Comparison of ENCODE assay signal across 25 cellular contexts in genomic region chr3:81864273-81864672, GRCh38.
DNase-seq lines count a peak whose midpoint lies in the region; ATAC-seq, FAIRE-seq and TF ChIP-seq lines count a peak whose summit lies in the region.
"Had no signal": no experiment of that assay in that cellular context is flagged by ENCODE, and none has a peak within 500 bp of the region (broad histone marks: within the 10 kb centered on the region; RNA-seq: fewer than 3 reads in every experiment).

No MANE protein-coding gene starts in this region.

- H2BK12ac ChIP-seq in H1 (ENCODE audit: low read depth, low read length), result no peak overlapping the region

- WGBS in H1 (ENCODE audit: extremely low coverage in 1 of 2, insufficient coverage in 1 of 2, insufficient read length in 1 of 2, insufficient replicate concordance in 2 of 2, low coverage in 1 of 2, low lambda C conversion rate in 2 of 2, missing lambda C conversion rate in 1 of 2), 2 experiments, result 65% methylated on average over 7 of the region's 7 CpGs; no CpG with 5 or more reads in 1 of the 2 experiments
- WGBS in iPS DF 6.9 (ENCODE audit: insufficient coverage, insufficient read length), result no CpG with 5 or more reads among the region's 7 CpGs
- 16 to 21% methylated on average over 7 of the region's 7 CpGs for WGBS in thyroid gland, 2 donors

- H3K14ac ChIP-seq in H1 (ENCODE audit: insufficient read length), result no peak overlapping the region

- H3K18ac ChIP-seq in H1 (ENCODE audit: extremely low read depth, low read length), result no peak overlapping the region

- H3K27me3 ChIP-seq in H1 (replicated peaks in 1 of 4; ENCODE audit: control insufficient read depth in 3 of 4, extremely low read depth in 1 of 4, insufficient read depth in 3 of 4, low read length in 3 of 4) (no peaks in the 10 kb centered on the region), iPS DF 6.9 (ENCODE audit: control insufficient read depth, insufficient read depth, low read length) (no peaks in the 10 kb centered on the region), thyroid gland (no peaks in the 10 kb centered on the region)
- H3K27me3 ChIP-seq: ascending aorta, neutrophil, vagina had no signal

- no peak overlapping the region for H4K91ac ChIP-seq in H1 (replicated peaks; ENCODE audit: insufficient read length, low read length)

- H2AFZ ChIP-seq in H1 (ENCODE audit: low read length), result peak overlapping the region; percentile 51; the same call in 1 of the 2 replicates

- TF ChIP-seq POLR2A in H1 (IDR thresholded peaks at IDR 0.05; ENCODE audit: control extremely low read depth in 1 of 2, low read depth in 2 of 2, low read length in 2 of 2), result no peak
- no peak for TF ChIP-seq POLR2A in thyroid gland (IDR thresholded peaks at IDR 0.05)

- no peak overlapping the region; a peak in 1 of 4 replicates for H3K4me2 ChIP-seq in H1 (ENCODE audit: insufficient read depth in 1 of 2, low read depth in 2 of 2, low read length in 2 of 2)

- H3K9ac ChIP-seq in H1 (replicated peaks in 1 of 4; ENCODE audit: extremely low read depth in 1 of 4, low read depth in 3 of 4, low read length in 3 of 4), result no peak overlapping the region

- ATAC-seq in Right ventricle myocardium superior (ENCODE audit: poor library complexity) (peak; percentile 55), Right ventricle myocardium inferior (no peak), HG02763 (IDR thresholded peaks at IDR 0.05; ENCODE audit: unreplicated experiment) (no peak), GM21576 (IDR thresholded peaks at IDR 0.05; ENCODE audit: unreplicated experiment) (no peak), HG02885 (IDR thresholded peaks at IDR 0.05; ENCODE audit: poor library complexity, unreplicated experiment) (no peak)
- ATAC-seq: GM12878, T-cell had no signal

- TF ChIP-seq RAD21 in H1 (IDR thresholded peaks at IDR 0.05 in 1 of 2, conservative IDR thresholded peaks at IDR 0.05 in 1 of 2; ENCODE audit: low read depth in 2 of 2, low read length in 2 of 2), result no peak

- H4K5ac ChIP-seq in H1 (ENCODE audit: insufficient read length, low read depth, low read length), result no peak overlapping the region

- TF ChIP-seq CTCF in H1 (IDR thresholded peaks at IDR 0.05; ENCODE audit: control extremely low read depth in 1 of 3, insufficient read depth in 1 of 3, low read depth in 1 of 3, low read length in 3 of 3), result no peak
- TF ChIP-seq CTCF in thyroid gland (IDR thresholded peaks at IDR 0.05), result no peak

- no peaks in the 10 kb centered on the region for H3K23me2 ChIP-seq in H1 (ENCODE audit: low read depth, low read length)

- no peak overlapping the region for H2BK20ac ChIP-seq in H1 (ENCODE audit: low read length)

- H4K8ac ChIP-seq in H1 (ENCODE audit: extremely low read depth, insufficient read depth, low read length), result no peak overlapping the region

- CTCF ChIA-PET in H1 (lab: Charles Lee; ENCODE audit: partially characterized antibody), result interaction anchor here (0.9 to 1.2 kb wide), 2 partner anchors 11 to 46 kb away, joined by 3 to 4 read pairs; no protein-coding TSS in a partner anchor

- intact Hi-C loops in Right ventricle myocardium superior (cut with DNase I), result no loop called here
- intact Hi-C loops in Right ventricle myocardium inferior (cut with DNase I), result loop anchor here (5.0 kb wide), 1 partner anchor 102 kb away; the partner anchor contains the start of gene GBE1
- intact Hi-C loops in thyroid gland (cut with DNase I), result no loop called here

- H3K56ac ChIP-seq in H1 (replicated peaks; ENCODE audit: insufficient read length, low read depth, low read length), result no peak overlapping the region

- peak; percentile 65 for FAIRE-seq in H1 (lab: Jason Lieb, UNC)
- FAIRE-seq: GM12878, HTR-8/SVneo had no signal

- no peak overlapping the region for H2BK15ac ChIP-seq in H1 (ENCODE audit: low read length)

- H3K79me1 ChIP-seq in H1 (ENCODE audit: low read depth, low read length), result no peaks in the 10 kb centered on the region

- H3K4ac ChIP-seq in H1 (replicated peaks; ENCODE audit: insufficient read length, low read depth, low read length), result no peak overlapping the region

- H3K36me3 ChIP-seq in H1 (ENCODE audit: control insufficient read depth in 2 of 4, insufficient read depth in 4 of 4, low read length in 3 of 4) (no peaks in the 10 kb centered on the region), iPS DF 6.9 (ENCODE audit: control insufficient read depth, insufficient read depth, low read length) (no peaks in the 10 kb centered on the region), thyroid gland (no peaks in the 10 kb centered on the region)
- H3K36me3 ChIP-seq: ascending aorta, neutrophil, vagina had no signal

- no peak for DNase-seq in Right ventricle myocardium superior
- DNase-seq in Right ventricle myocardium inferior (ENCODE audit: missing footprints), result no peak
- peak in 1 of 2 experiments; percentile 9 for DNase-seq in H1 (ENCODE audit: low read depth in 1 of 2, low spot score in 2 of 2)
- peak; percentile 13 for DNase-seq in iPS DF 6.9 (ENCODE audit: low read depth, low spot score)
- peak; percentile 3 to 4 for DNase-seq in thyroid gland
- DNase-seq: activated CD4-positive, alpha-beta T cell treated with anti-CD3 and anti-CD28 coated beads, Interleukin-2, amount 50 U/mL, for 48 hours; activated naive CD4-positive, alpha-beta T cell; activated T-cell treated with anti-CD3 and anti-CD28 coated beads, Interleukin-2, amount 50 U/mL, for 1 hour; GF-D8; NCI-H1092 treated with DMSO at 0.1 percent for 48 hours; NCI-H2029 treated with DMSO at 0.1 percent for 48 hours; NCI-H510A treated with DMSO at 0.1 percent for 48 hours; stimulated activated CD4-positive, alpha-beta T cell treated with anti-CD3 and anti-CD28 coated beads, Interleukin-12 subunit alpha, Interleukin-12 subunit beta, amount 100 ng/mL, for 4 hours; stimulated activated CD8-positive, alpha-beta memory T cell treated with anti-CD3 and anti-CD28 coated beads, Interleukin-4, amount 100 ng/mL, for 48 hours; substantia nigra; T-cell had no signal

- POLR2A ChIA-PET in H1 (lab: Charles Lee; ENCODE audit: partially characterized antibody), result no interaction called here

- H2BK5ac ChIP-seq in H1 (ENCODE audit: low read depth, low read length), result no peak overlapping the region

- no peak overlapping the region for H3K4me3 ChIP-seq in H1 (ENCODE audit: extremely low read depth in 1 of 4, insufficient read depth in 2 of 4, low read depth in 3 of 4, low read length in 4 of 4)
- H3K4me3 ChIP-seq in iPS DF 6.9 (ENCODE audit: low read length), result no peak overlapping the region
- no peak overlapping the region for H3K4me3 ChIP-seq in thyroid gland (replicated peaks in 1 of 3)
- H3K4me3 ChIP-seq: ascending aorta, GM12878, vagina had no signal

- no peak overlapping the region for H3K27ac ChIP-seq in H1 (ENCODE audit: low read depth, low read length)
- H3K27ac ChIP-seq in iPS DF 6.9 (ENCODE audit: low read length), result no peak overlapping the region
- no peak overlapping the region for H3K27ac ChIP-seq in thyroid gland
- H3K27ac ChIP-seq: ascending aorta, neutrophil, vagina, VCaP had no signal

- no peaks in the 10 kb centered on the region for H4K20me1 ChIP-seq in H1 (replicated peaks in 1 of 2; ENCODE audit: control insufficient read depth in 1 of 2, insufficient read depth in 2 of 2, low read length in 2 of 2)

- no peak for TF ChIP-seq EP300 in H1 (IDR thresholded peaks at IDR 0.05; ENCODE audit: borderline replicate concordance in 1 of 2, low read depth in 2 of 2, low read length in 2 of 2)

- no peaks in the 10 kb centered on the region for H3K79me2 ChIP-seq in H1 (ENCODE audit: control insufficient read depth in 1 of 2, insufficient read depth in 2 of 2, low read length in 2 of 2)

- H2BK120ac ChIP-seq in H1 (replicated peaks; ENCODE audit: low read depth, low read length), result no peak overlapping the region

- no peaks in the 10 kb centered on the region for H3K9me3 ChIP-seq in H1 (ENCODE audit: insufficient read depth in 2 of 2, low read depth in 1 of 2, low read length in 1 of 2)
- no peaks in the 10 kb centered on the region for H3K9me3 ChIP-seq in iPS DF 6.9 (ENCODE audit: control insufficient read depth, insufficient read depth, low read length)
- no peaks in the 10 kb centered on the region for H3K9me3 ChIP-seq in thyroid gland
- H3K9me3 ChIP-seq: ascending aorta, neutrophil, vagina had no signal

- H2AK5ac ChIP-seq in H1 (ENCODE audit: low read depth, low read length), result no peak overlapping the region

- H3K23ac ChIP-seq in H1 (ENCODE audit: insufficient read length), result no peak overlapping the region

- H3K4me1 ChIP-seq in H1 (replicated peaks in 1 of 4; ENCODE audit: control insufficient read depth in 3 of 4, insufficient read depth in 4 of 4, low read length in 3 of 4) (no peaks in the 10 kb centered on the region; a peak in 2 of 7 replicates), iPS DF 6.9 (ENCODE audit: control insufficient read depth, insufficient read depth, low read length) (no peaks in the 10 kb centered on the region), thyroid gland (peaks cover 0 to 6% of the 10 kb centered on the region in 2 donors)
- H3K4me1 ChIP-seq: ascending aorta, vagina had no signal

TF ChIP-seq in H1, 55 proteins besides CTCF, POLR2A, EP300 and RAD21:
- no peak for TF ChIP-seq TAF7 (optimal IDR thresholded peaks at IDR 0.05; ENCODE audit: borderline replicate concordance, low read depth, low read length)
- 0 out of 2 replicates have a peak, but pooled peaks have one; percentile 6 for TF ChIP-seq TEAD4 (IDR thresholded peaks at IDR 0.05; ENCODE audit: low read depth, low read length)

Comparison
In these comparisons a context has a peak if more than half of its experiments do, and no peak if none do; other contexts are left out.
1. DNase-seq: peak in iPS DF 6.9 (single experiment) and thyroid gland (2 of 2); none in Right ventricle myocardium superior (single experiment) and Right ventricle myocardium inferior (single experiment).